Comparison of ENCODE assay signal across 21 cellular contexts in genomic region chr5:152404494-152404893, GRCh38. TPM values are rescaled to one million over a fixed set of nuclear protein-coding genes. Genes with fewer than 3 reads are reported as not detected.
DNase-seq lines count a peak whose midpoint lies in the region; ATAC-seq, FAIRE-seq and TF ChIP-seq lines count a peak whose summit lies in the region.
"Had no signal": no experiment of that assay in that cellular context is flagged by ENCODE, and none has a peak within 500 bp of the region (broad histone marks: within the 10 kb centered on the region; RNA-seq: fewer than 3 reads in every experiment).

No MANE protein-coding gene starts in this region.

- H3K36me3 Mint-ChIP-seq in stimulated activated memory B cell treated with anti-CD40 and anti-IgM and Interleukin-4, amounts not matched to agents 10 μg/mL and 1 μg/mL and 100 μg/mL, for 72 hours, result no peaks in the 10 kb centered on the region
- H3K36me3 Mint-ChIP-seq: CD14-positive monocyte; CD4-positive, alpha-beta memory T cell; IgD-negative memory B cell had no signal

- intact Hi-C loops in Right ventricle myocardium inferior (cut with DNase I) (no loop called here), heart left ventricle (cut with DNase I) (no loop called here), kidney (cut with DNase I) (no loop called here), prostate gland (cut with DNase I) (no loop called here), lower leg skin (cut with DNase I; ENCODE audit: low total_unique reads) (no loop called here)

- H3K27me3 ChIP-seq in heart left ventricle, result no peaks in the 10 kb centered on the region
- no peaks in the 10 kb centered on the region for H3K27me3 ChIP-seq in prostate gland (replicated peaks; ENCODE audit: insufficient read depth)
- H3K27me3 ChIP-seq: BLaER1 had no signal

- H3K36me3 ChIP-seq in heart left ventricle (no peaks in the 10 kb centered on the region), kidney (ENCODE audit: control insufficient read depth in 1 of 2, insufficient read depth in 2 of 2, low read length in 2 of 2) (no peaks in the 10 kb centered on the region), prostate gland (no peaks in the 10 kb centered on the region)
- H3K36me3 ChIP-seq: BLaER1 had no signal

- DNase-seq in Right ventricle myocardium inferior (ENCODE audit: missing footprints), result peak; percentile 62
- DNase-seq in heart left ventricle, result no peak
- peak; percentile 52 for DNase-seq in kidney
- DNase-seq in cerebellar nuclear complex (lab: John Stamatoyannopoulos, UW), result no peak
- DNase-seq in prostate gland (ENCODE audit: low spot score), result no peak
- no peak for DNase-seq in lower leg skin (ENCODE audit: low spot score in 2 of 2)
- DNase-seq: 8988T; CD4-positive, alpha-beta memory T cell; HCEC 1CT had no signal

- H3K4me3 Mint-ChIP-seq in stimulated activated memory B cell treated with anti-CD40 and anti-IgM and Interleukin-4, amounts not matched to agents 10 μg/mL and 1 μg/mL and 100 μg/mL, for 72 hours, result no peak overlapping the region
- H3K4me3 Mint-ChIP-seq: CD14-positive monocyte; CD4-positive, alpha-beta memory T cell; IgD-negative memory B cell had no signal

- H3K9ac ChIP-seq in kidney (ENCODE audit: low read length in 2 of 2), result no peak overlapping the region
- H3K9ac ChIP-seq: BLaER1 had no signal

- FAIRE-seq in kidney (lab: Jason Lieb, UNC), result no peak
- FAIRE-seq: D721Med, G401.6, GM12891, GM19239, H54, HepG2 had no signal

- peaks cover 37% of the 10 kb centered on the region for H3K27me3 Mint-ChIP-seq in stimulated activated memory B cell treated with anti-CD40 and anti-IgM and Interleukin-4, amounts not matched to agents 10 μg/mL and 1 μg/mL and 100 μg/mL, for 72 hours

- TF ChIP-seq CTCF in heart left ventricle (IDR thresholded peaks at IDR 0.05), result no peak
- TF ChIP-seq CTCF in kidney (IDR thresholded peaks at IDR 0.05; ENCODE audit: borderline replicate concordance, extremely low read depth, insufficient read depth), result no peak
- no peak for TF ChIP-seq CTCF in prostate gland (IDR thresholded peaks at IDR 0.05)
- TF ChIP-seq CTCF in lower leg skin (IDR thresholded peaks at IDR 0.05), result no peak

- TF ChIP-seq POLR2A in heart left ventricle (IDR thresholded peaks at IDR 0.05), result no peak
- no peak for TF ChIP-seq POLR2A in prostate gland (IDR thresholded peaks at IDR 0.05)
- TF ChIP-seq POLR2A in lower leg skin (IDR thresholded peaks at IDR 0.05), result no peak

- H3K27ac ChIP-seq in heart left ventricle (no peak overlapping the region), kidney (ENCODE audit: low read depth in 2 of 2, low read length in 2 of 2) (no peak overlapping the region), prostate gland (no peak overlapping the region)
- H3K27ac ChIP-seq: BLaER1 had no signal

- H3K9me3 Mint-ChIP-seq in stimulated activated memory B cell treated with anti-CD40 and anti-IgM and Interleukin-4, amounts not matched to agents 10 μg/mL and 1 μg/mL and 100 μg/mL, for 72 hours, result peaks cover 3% of the 10 kb centered on the region

- peaks cover 0 to 7% (median 0%) of the 10 kb centered on the region in 12 donors for H3K9me3 ChIP-seq in heart left ventricle
- H3K9me3 ChIP-seq in kidney (ENCODE audit: control insufficient read depth in 1 of 2, low read length in 2 of 2), result peaks cover 0 to 3% of the 10 kb centered on the region in 2 donors
- no peaks in the 10 kb centered on the region for H3K9me3 ChIP-seq in prostate gland

- no peaks in the 10 kb centered on the region for H3K4me1 Mint-ChIP-seq in stimulated activated memory B cell treated with anti-CD40 and anti-IgM and Interleukin-4, amounts not matched to agents 10 μg/mL and 1 μg/mL and 100 μg/mL, for 72 hours
- H3K4me1 Mint-ChIP-seq: CD14-positive monocyte; CD4-positive, alpha-beta memory T cell; IgD-negative memory B cell had no signal

- H3K4me1 ChIP-seq in heart left ventricle, result no peaks in the 10 kb centered on the region
- no peaks in the 10 kb centered on the region for H3K4me1 ChIP-seq in kidney (ENCODE audit: control insufficient read depth in 1 of 2, insufficient read depth in 1 of 2, low read depth in 1 of 2, low read length in 2 of 2)
- no peaks in the 10 kb centered on the region for H3K4me1 ChIP-seq in prostate gland (replicated peaks)
- H3K4me1 ChIP-seq: BLaER1 had no signal

- H3K27ac Mint-ChIP-seq in stimulated activated memory B cell treated with anti-CD40 and anti-IgM and Interleukin-4, amounts not matched to agents 10 μg/mL and 1 μg/mL and 100 μg/mL, for 72 hours, result no peak overlapping the region
- H3K27ac Mint-ChIP-seq: CD14-positive monocyte; CD4-positive, alpha-beta memory T cell; IgD-negative memory B cell had no signal

- WGBS in heart left ventricle, 4 donors, result 92 to 96% (median 96%) methylated on average over 21 to 23 of the region's 23 CpGs
- WGBS in prostate gland, result 95% methylated on average over 23 of the region's 23 CpGs
- 92 to 95% methylated on average over 23 of the region's 23 CpGs for WGBS in lower leg skin, 2 donors

- no peak overlapping the region for H3K4me3 ChIP-seq in heart left ventricle
- no peak overlapping the region for H3K4me3 ChIP-seq in kidney (ENCODE audit: low read length in 2 of 2)
- no peak overlapping the region for H3K4me3 ChIP-seq in prostate gland
- no peak overlapping the region for H3K4me3 ChIP-seq in lower leg skin (ENCODE audit: low read depth, poor library complexity, severe bottlenecking)
- H3K4me3 ChIP-seq: BLaER1 had no signal

- no peak for ATAC-seq in Right ventricle myocardium inferior
- ATAC-seq in heart left ventricle, result no peak
- peak; percentile 12 for ATAC-seq in stimulated activated memory B cell treated with anti-CD40 and anti-IgM and Interleukin-4, amounts not matched to agents 10 μg/mL and 1 μg/mL and 100 μg/mL, for 72 hours

RNA-seq across cellular contexts. Expression of gene NMUR2, which starts 0.6 kb away (rescaled TPM):
- 0.14 TPM for total RNA-seq in Right ventricle myocardium inferior
- total RNA-seq in heart left ventricle, result under 1 TPM in 1 of 9 donors, not detected in 8; 0.22 TPM
- polyA plus RNA-seq in heart left ventricle, result not detected
- not detected for total RNA-seq in kidney
- 0.30 TPM for polyA plus RNA-seq in kidney (ENCODE audit: insufficient read depth, low read depth, low replicate concordance)
- 1 to 10 TPM in 1 of 2 donors, not detected in 1; 7.0 TPM for total RNA-seq in prostate gland
- total RNA-seq in lower leg skin, result not detected
- total RNA-seq: A673; CD4-positive, alpha-beta memory T cell; HepG2 had no signal
- polyA plus RNA-seq: AG04450; CD14-positive monocyte; CD4-positive, alpha-beta memory T cell; HepG2; IgD-negative memory B cell had no signal

Comparison
In these comparisons a context has a peak if more than half of its experiments do, and no peak if none do; other contexts are left out.
1. DNase-seq: peak in Right ventricle myocardium inferior (single experiment) and kidney (single experiment); none in heart left ventricle (0 of 5), cerebellar nuclear complex (0 of 2), prostate gland (single experiment) and lower leg skin (0 of 2).